In the genomic region with DNA sequence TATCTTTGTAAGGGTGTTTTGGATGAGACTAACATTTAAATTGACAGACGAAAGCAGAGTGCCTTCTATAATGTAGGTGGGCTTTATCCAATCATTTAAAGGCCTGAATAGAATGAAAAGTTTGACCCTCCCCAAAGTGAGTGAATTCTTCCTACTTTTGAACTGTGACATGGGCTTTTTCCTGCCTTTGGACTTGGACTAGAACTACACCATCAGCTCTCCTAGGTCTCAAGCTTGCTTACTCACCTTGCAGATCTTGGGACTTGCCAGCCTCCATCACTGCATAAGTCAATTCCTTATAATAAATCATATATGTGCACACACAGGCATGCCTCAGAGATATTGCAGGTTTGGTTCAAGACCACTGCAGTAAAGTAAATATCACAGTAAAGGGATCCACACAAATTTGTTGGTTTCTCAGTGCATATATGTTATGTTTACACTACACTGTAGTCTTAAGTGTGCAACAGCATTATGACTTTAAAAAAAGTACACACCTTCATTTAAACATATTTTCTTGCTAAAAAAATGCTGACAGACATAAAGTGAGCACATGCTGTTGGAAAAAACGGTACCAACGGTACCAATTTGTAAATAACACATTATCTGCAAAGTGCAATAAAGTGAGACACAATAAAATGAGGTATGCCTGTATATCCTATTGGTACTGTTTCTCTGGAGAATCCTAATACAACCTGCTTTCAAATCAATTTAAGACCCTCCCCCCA, we compare ENCODE assay signal across 15 cellular contexts. TPM values are rescaled to one million over a fixed set of nuclear protein-coding genes. Genes with fewer than 3 reads are reported as not detected.
DNase-seq lines count a peak whose midpoint lies in the region; ATAC-seq and TF ChIP-seq lines count a peak whose summit lies in the region.
"Had no signal": no experiment of that assay in that cellular context is flagged by ENCODE, and none has a peak within 500 bp of the region (broad histone marks: within the 10 kb centered on the region; RNA-seq: fewer than 3 reads in every experiment).

No MANE protein-coding gene starts in this region.

- ATAC-seq in GM21723 (IDR thresholded peaks at IDR 0.05; ENCODE audit: unreplicated experiment): no peak

- no peak overlapping the region for H3K9ac ChIP-seq in HUES48 (ENCODE audit: low read depth, low read length)

- H2AFZ ChIP-seq in hepatocyte: no peak overlapping the region

- H3K4me3 ChIP-seq in HUES48 (ENCODE audit: low read depth, low read length) (0 out of 2 replicates have a peak overlapping the region, but pooled peaks have one; percentile 70), hepatocyte (no peak overlapping the region), vagina (no peak overlapping the region)

- H3K4me1 ChIP-seq in HUES48 (ENCODE audit: control insufficient read depth, insufficient read depth, low read length) (peaks cover 15% of the 10 kb centered on the region), hepatocyte (ENCODE audit: insufficient read depth) (peaks cover 3% of the 10 kb centered on the region), vagina (peaks cover 4% of the 10 kb centered on the region)

- H3K4me2 ChIP-seq in hepatocyte: peak overlapping the region; percentile 88

- H3K27ac ChIP-seq in HUES48 (ENCODE audit: low read depth, low read length) (no peak overlapping the region), hepatocyte (peak overlapping the region; percentile 92), vagina (peak overlapping the region; percentile 99)

- H3K79me2 ChIP-seq in hepatocyte: no peaks in the 10 kb centered on the region

- peaks cover 43% of the 10 kb centered on the region for H3K27me3 Mint-ChIP-seq in activated CD4-positive, alpha-beta T cell treated with anti-CD3 and anti-CD28 coated beads, Interleukin-2, amount 10 ng/mL, durations not matched to agents 24 days and 14 days

- H3K9me3 Mint-ChIP-seq in activated CD4-positive, alpha-beta T cell treated with anti-CD3 and anti-CD28 coated beads, Interleukin-2, amount 10 ng/mL, durations not matched to agents 24 days and 14 days: peaks cover 8% of the 10 kb centered on the region

- intact Hi-C loops in activated CD4-positive, alpha-beta T cell treated with anti-CD3 and anti-CD28 coated beads, Interleukin-2, amount 10 ng/mL, durations not matched to agents 24 days and 14 days (cut with micrococcal nuclease): no loop called here
- intact Hi-C loops in vagina (cut with DNase I): loop anchor here (10.0 kb wide), 1 partner anchor 62 kb away; no protein-coding TSS in a partner anchor

- no peak for TF ChIP-seq POLR2A in vagina (IDR thresholded peaks at IDR 0.05)

- H3K9me3 ChIP-seq in HUES48 (ENCODE audit: control insufficient read depth, insufficient read depth, low read length) (no peaks in the 10 kb centered on the region), hepatocyte (ENCODE audit: low read depth) (no peaks in the 10 kb centered on the region), vagina (no peaks in the 10 kb centered on the region)

- TF ChIP-seq CTCF in hepatocyte (IDR thresholded peaks at IDR 0.05; ENCODE audit: poor library complexity): no peak
- no peak for TF ChIP-seq CTCF in vagina (IDR thresholded peaks at IDR 0.05)

- H3K36me3 ChIP-seq in HUES48 (ENCODE audit: control insufficient read depth, insufficient read depth, low read length) (no peaks in the 10 kb centered on the region), hepatocyte (replicated peaks; ENCODE audit: insufficient read depth, low read depth) (no peaks in the 10 kb centered on the region), vagina (no peaks in the 10 kb centered on the region)

- DNase-seq in activated CD4-positive, alpha-beta T cell treated with anti-CD3 and anti-CD28 coated beads, Interleukin-2, amount 10 ng/mL, durations not matched to agents 24 days and 14 days: peak; percentile 53
- DNase-seq in activated CD4-positive, alpha-beta T cell treated with anti-CD3 and anti-CD28 coated beads for 48 hours: no peak
- DNase-seq in hepatocyte (ENCODE audit: low spot score) (no peak), vagina (ENCODE audit: extremely low spot score in 2 of 2) (no peak), HT-29 (ENCODE audit: low spot score) (no peak), SHP77 (lab: John Stamatoyannopoulos, UW) (no peak)
- DNase-seq: DMS153, NCI-H1105, NCI-H1694, NCI-H226, NCI-H524 treated with DMSO at 0.1 percent for 48 hours, SIG-M5 had no signal

- peaks cover 7% of the 10 kb centered on the region for H3K4me1 Mint-ChIP-seq in activated CD4-positive, alpha-beta T cell treated with anti-CD3 and anti-CD28 coated beads, Interleukin-2, amount 10 ng/mL, durations not matched to agents 24 days and 14 days

- no peak overlapping the region for H3K4me3 Mint-ChIP-seq in activated CD4-positive, alpha-beta T cell treated with anti-CD3 and anti-CD28 coated beads, Interleukin-2, amount 10 ng/mL, durations not matched to agents 24 days and 14 days

- H3K9me2 ChIP-seq in hepatocyte (replicated peaks; ENCODE audit: insufficient read depth): no peaks in the 10 kb centered on the region

- H3K27me3 ChIP-seq in HUES48 (ENCODE audit: control insufficient read depth, insufficient read depth, low read length): peaks cover 20% of the 10 kb centered on the region
- H3K27me3 ChIP-seq in hepatocyte: no peaks in the 10 kb centered on the region
- no peaks in the 10 kb centered on the region for H3K27me3 ChIP-seq in vagina

- no peaks in the 10 kb centered on the region for H3K36me3 Mint-ChIP-seq in activated CD4-positive, alpha-beta T cell treated with anti-CD3 and anti-CD28 coated beads, Interleukin-2, amount 10 ng/mL, durations not matched to agents 24 days and 14 days (ENCODE audit: low read depth)
- H3K36me3 Mint-ChIP-seq: IgD-negative memory B cell had no signal

- 75% methylated on average over 3 of the region's 3 CpGs for WGBS in hepatocyte (ENCODE audit: low lambda C conversion rate, missing lambda C conversion rate)

- H4K20me1 ChIP-seq in hepatocyte (ENCODE audit: insufficient read depth, poor library complexity, severe bottlenecking): no peaks in the 10 kb centered on the region

- H3K27ac Mint-ChIP-seq in activated CD4-positive, alpha-beta T cell treated with anti-CD3 and anti-CD28 coated beads, Interleukin-2, amount 10 ng/mL, durations not matched to agents 24 days and 14 days: no peak overlapping the region

RNA-seq across cellular contexts. Expression of gene ATF3, which starts 51.6 kb away (rescaled TPM):
- 21.2 and 29.5 TPM in 2 replicates for total RNA-seq in activated CD4-positive, alpha-beta T cell treated with anti-CD3 and anti-CD28 coated beads, Interleukin-2, amount 10 ng/mL, durations not matched to agents 24 days and 14 days
- total RNA-seq in hepatocyte (128 TPM in 2 replicates), vagina (34.9 TPM)
- polyA plus RNA-seq in hepatocyte: 129 and 178 TPM in 2 replicates
- total RNA-seq in HT-29 (2014; rRNA removed; shearing (Covaris generic)): 104 and 105 TPM in 2 replicates
